23 cellular contexts compared by ENCODE assay signal in the genomic region with DNA sequence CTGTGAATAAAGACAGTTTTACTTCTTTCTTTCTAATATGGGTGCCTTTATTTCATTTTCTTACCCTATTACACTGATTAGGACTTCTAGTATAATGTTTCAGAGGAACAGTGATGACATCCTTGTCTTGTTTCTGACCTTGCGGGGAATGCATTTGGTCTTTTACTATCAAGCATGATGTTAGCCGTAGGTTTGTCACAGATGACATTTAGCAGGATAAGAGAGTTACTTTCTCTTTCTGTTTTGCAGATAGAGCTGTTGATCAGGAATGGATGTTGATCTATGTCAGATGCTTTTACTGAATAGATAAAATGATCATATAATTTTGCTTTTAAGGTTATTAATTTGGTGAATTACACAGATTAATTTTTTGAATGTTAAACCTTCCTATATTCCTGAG. TPM values are rescaled to one million over a fixed set of nuclear protein-coding genes. Genes with fewer than 3 reads are reported as not detected.
"Had no signal": no experiment of that assay in that cellular context is flagged by ENCODE, and none has a peak within 500 bp of the region (broad histone marks: within the 10 kb centered on the region; RNA-seq: fewer than 3 reads in every experiment).

No MANE protein-coding gene starts in this region.

- H2AFZ ChIP-seq: hepatocyte, neural progenitor cell had no signal

- H3K9ac ChIP-seq: neural progenitor cell, SK-N-SH had no signal

- H3K36me3 Mint-ChIP-seq: activated naive CD4-positive, alpha-beta T cell treated with anti-CD3 and anti-CD28 coated beads, Interleukin-2, amount 50 U/mL, for 72 hours; neural progenitor cell had no signal

- H3K4me2 ChIP-seq: hepatocyte, neural progenitor cell, SK-N-SH had no signal

- H3K9me2 ChIP-seq: SK-N-SH had no signal

- H3K4me3 ChIP-seq: breast epithelium, hepatocyte, neural progenitor cell, pancreas, skin epidermis, transverse colon had no signal

- H3K79me2 ChIP-seq: hepatocyte had no signal

- H3K27ac Mint-ChIP-seq: activated naive CD4-positive, alpha-beta T cell treated with anti-CD3 and anti-CD28 coated beads, Interleukin-2, amount 50 U/mL, for 72 hours; activated T-helper 2 cell treated with anti-CD3 and anti-CD28 coated beads, Interferon-gamma antibody, Interleukin-2, Interleukin-4, amounts not matched to agents 10 μg/mL and 5 μg/mL and 100 μg/mL, durations not matched to agents 14 hours and 24 hours and 36 hours; endodermal cell; neural progenitor cell had no signal

- DNase-seq: activated CD4-positive, CD25-positive, alpha-beta regulatory T cell; activated CD8-positive, alpha-beta memory T cell treated with anti-CD3 and anti-CD28 coated beads, Interleukin-2, amount 50 U/mL, for 4 hours; aorta; endodermal cell; erythroblast; pancreas; retina; SK-N-SH; stimulated activated naive CD4-positive, alpha-beta T cell; substantia nigra; transverse colon had no signal

- H3K9me3 Mint-ChIP-seq: activated naive CD4-positive, alpha-beta T cell treated with anti-CD3 and anti-CD28 coated beads, Interleukin-2, amount 50 U/mL, for 72 hours; activated T-helper 2 cell treated with anti-CD3 and anti-CD28 coated beads, Interferon-gamma antibody, Interleukin-2, Interleukin-4, amounts not matched to agents 10 μg/mL and 5 μg/mL and 100 μg/mL, durations not matched to agents 14 hours and 24 hours and 36 hours; endodermal cell had no signal

- H3K4me1 ChIP-seq: breast epithelium had no signal

- H3K27ac ChIP-seq: breast epithelium, hepatocyte, neural progenitor cell, pancreas, skin epidermis, transverse colon had no signal

- ATAC-seq: activated naive CD4-positive, alpha-beta T cell treated with anti-CD3 and anti-CD28 coated beads, Interleukin-2, amount 50 U/mL, for 72 hours; pancreas had no signal

- H3K4me3 Mint-ChIP-seq: endodermal cell, neural progenitor cell had no signal

- H3K36me3 ChIP-seq: breast epithelium, neural progenitor cell, pancreas, transverse colon had no signal

- H3K9me3 ChIP-seq: breast epithelium, pancreas, SK-N-SH had no signal

- H3K27me3 ChIP-seq: breast epithelium, hepatocyte, pancreas had no signal

RNA-seq across cellular contexts. Expression of gene IGFBP1, which starts 39.4 kb away (rescaled TPM):
- total RNA-seq: activated naive CD4-positive, alpha-beta T cell treated with anti-CD3 and anti-CD28 coated beads, Interleukin-2, amount 50 U/mL, for 72 hours; activated T-helper 2 cell treated with anti-CD3 and anti-CD28 coated beads, Interferon-gamma antibody, Interleukin-2, Interleukin-4, amounts not matched to agents 10 μg/mL and 5 μg/mL and 100 μg/mL, durations not matched to agents 14 hours and 24 hours and 36 hours; aorta; dermis microvascular lymphatic vessel endothelial cell; endodermal cell; mesenteric fat pad; T-helper 1 cell treated with Interleukin-12 subunit alpha and Interleukin-12 subunit beta and Interleukin-4 antibody, amounts not matched to agents 30 ng/mL and 1 ng/mL, for 36 hours; transverse colon had no signal
- polyA plus RNA-seq: aorta, SK-N-SH had no signal

RNA-seq across cellular contexts. Expression of gene CCDC201, which starts 54.8 kb away (rescaled TPM):
- total RNA-seq: activated naive CD4-positive, alpha-beta T cell treated with anti-CD3 and anti-CD28 coated beads, Interleukin-2, amount 50 U/mL, for 72 hours; activated T-helper 2 cell treated with anti-CD3 and anti-CD28 coated beads, Interferon-gamma antibody, Interleukin-2, Interleukin-4, amounts not matched to agents 10 μg/mL and 5 μg/mL and 100 μg/mL, durations not matched to agents 14 hours and 24 hours and 36 hours; aorta; breast epithelium; chondrocyte; dermis microvascular lymphatic vessel endothelial cell; endodermal cell; hepatocyte; kidney epithelial cell; liver; mesenteric fat pad; pancreas; T-helper 1 cell treated with Interleukin-12 subunit alpha and Interleukin-12 subunit beta and Interleukin-4 antibody, amounts not matched to agents 30 ng/mL and 1 ng/mL, for 36 hours; transverse colon had no signal
- polyA plus RNA-seq: aorta, hepatocyte, liver, pancreas, SK-N-SH had no signal
